Comparison of ENCODE assay signal across 1 cellular context in genomic region chr7:73971701-73972341, GRCh38.
TF ChIP-seq lines count a peak whose summit lies in the region.

No MANE protein-coding gene starts in this region.

TF ChIP-seq in GM23338, 12 proteins besides CTCF, POLR2A, EP300 and RAD21 (continued from another document):
- TF ChIP-seq JUNB (IDR thresholded peaks at IDR 0.05; ENCODE audit: unreplicated experiment) (no peak), ZNF114 (CRISPR knock-in tag; IDR thresholded peaks at IDR 0.05) (no peak), NANOG (IDR thresholded peaks at IDR 0.05; ENCODE audit: borderline replicate concordance) (no peak), EZH2 (IDR thresholded peaks at IDR 0.05; ENCODE audit: low read depth, unreplicated experiment) (no peak), ZNF331 (CRISPR knock-in tag; IDR thresholded peaks at IDR 0.05; ENCODE audit: low read depth) (no peak), POLR2AphosphoS5 (IDR thresholded peaks at IDR 0.05; ENCODE audit: low read depth) (no peak), EZH2phosphoT487 (IDR thresholded peaks at IDR 0.05; ENCODE audit: unreplicated experiment) (no peak)
- TF ChIP-seq, protein P1, sequence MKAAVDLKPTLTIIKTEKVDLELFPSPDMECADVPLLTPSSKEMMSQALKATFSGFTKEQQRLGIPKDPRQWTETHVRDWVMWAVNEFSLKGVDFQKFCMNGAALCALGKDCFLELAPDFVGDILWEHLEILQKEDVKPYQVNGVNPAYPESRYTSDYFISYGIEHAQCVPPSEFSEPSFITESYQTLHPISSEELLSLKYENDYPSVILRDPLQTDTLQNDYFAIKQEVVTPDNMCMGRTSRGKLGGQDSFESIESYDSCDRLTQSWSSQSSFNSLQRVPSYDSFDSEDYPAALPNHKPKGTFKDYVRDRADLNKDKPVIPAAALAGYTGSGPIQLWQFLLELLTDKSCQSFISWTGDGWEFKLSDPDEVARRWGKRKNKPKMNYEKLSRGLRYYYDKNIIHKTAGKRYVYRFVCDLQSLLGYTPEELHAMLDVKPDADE (IDR thresholded peaks at IDR 0.05): no peak
- TF ChIP-seq, protein P2, sequence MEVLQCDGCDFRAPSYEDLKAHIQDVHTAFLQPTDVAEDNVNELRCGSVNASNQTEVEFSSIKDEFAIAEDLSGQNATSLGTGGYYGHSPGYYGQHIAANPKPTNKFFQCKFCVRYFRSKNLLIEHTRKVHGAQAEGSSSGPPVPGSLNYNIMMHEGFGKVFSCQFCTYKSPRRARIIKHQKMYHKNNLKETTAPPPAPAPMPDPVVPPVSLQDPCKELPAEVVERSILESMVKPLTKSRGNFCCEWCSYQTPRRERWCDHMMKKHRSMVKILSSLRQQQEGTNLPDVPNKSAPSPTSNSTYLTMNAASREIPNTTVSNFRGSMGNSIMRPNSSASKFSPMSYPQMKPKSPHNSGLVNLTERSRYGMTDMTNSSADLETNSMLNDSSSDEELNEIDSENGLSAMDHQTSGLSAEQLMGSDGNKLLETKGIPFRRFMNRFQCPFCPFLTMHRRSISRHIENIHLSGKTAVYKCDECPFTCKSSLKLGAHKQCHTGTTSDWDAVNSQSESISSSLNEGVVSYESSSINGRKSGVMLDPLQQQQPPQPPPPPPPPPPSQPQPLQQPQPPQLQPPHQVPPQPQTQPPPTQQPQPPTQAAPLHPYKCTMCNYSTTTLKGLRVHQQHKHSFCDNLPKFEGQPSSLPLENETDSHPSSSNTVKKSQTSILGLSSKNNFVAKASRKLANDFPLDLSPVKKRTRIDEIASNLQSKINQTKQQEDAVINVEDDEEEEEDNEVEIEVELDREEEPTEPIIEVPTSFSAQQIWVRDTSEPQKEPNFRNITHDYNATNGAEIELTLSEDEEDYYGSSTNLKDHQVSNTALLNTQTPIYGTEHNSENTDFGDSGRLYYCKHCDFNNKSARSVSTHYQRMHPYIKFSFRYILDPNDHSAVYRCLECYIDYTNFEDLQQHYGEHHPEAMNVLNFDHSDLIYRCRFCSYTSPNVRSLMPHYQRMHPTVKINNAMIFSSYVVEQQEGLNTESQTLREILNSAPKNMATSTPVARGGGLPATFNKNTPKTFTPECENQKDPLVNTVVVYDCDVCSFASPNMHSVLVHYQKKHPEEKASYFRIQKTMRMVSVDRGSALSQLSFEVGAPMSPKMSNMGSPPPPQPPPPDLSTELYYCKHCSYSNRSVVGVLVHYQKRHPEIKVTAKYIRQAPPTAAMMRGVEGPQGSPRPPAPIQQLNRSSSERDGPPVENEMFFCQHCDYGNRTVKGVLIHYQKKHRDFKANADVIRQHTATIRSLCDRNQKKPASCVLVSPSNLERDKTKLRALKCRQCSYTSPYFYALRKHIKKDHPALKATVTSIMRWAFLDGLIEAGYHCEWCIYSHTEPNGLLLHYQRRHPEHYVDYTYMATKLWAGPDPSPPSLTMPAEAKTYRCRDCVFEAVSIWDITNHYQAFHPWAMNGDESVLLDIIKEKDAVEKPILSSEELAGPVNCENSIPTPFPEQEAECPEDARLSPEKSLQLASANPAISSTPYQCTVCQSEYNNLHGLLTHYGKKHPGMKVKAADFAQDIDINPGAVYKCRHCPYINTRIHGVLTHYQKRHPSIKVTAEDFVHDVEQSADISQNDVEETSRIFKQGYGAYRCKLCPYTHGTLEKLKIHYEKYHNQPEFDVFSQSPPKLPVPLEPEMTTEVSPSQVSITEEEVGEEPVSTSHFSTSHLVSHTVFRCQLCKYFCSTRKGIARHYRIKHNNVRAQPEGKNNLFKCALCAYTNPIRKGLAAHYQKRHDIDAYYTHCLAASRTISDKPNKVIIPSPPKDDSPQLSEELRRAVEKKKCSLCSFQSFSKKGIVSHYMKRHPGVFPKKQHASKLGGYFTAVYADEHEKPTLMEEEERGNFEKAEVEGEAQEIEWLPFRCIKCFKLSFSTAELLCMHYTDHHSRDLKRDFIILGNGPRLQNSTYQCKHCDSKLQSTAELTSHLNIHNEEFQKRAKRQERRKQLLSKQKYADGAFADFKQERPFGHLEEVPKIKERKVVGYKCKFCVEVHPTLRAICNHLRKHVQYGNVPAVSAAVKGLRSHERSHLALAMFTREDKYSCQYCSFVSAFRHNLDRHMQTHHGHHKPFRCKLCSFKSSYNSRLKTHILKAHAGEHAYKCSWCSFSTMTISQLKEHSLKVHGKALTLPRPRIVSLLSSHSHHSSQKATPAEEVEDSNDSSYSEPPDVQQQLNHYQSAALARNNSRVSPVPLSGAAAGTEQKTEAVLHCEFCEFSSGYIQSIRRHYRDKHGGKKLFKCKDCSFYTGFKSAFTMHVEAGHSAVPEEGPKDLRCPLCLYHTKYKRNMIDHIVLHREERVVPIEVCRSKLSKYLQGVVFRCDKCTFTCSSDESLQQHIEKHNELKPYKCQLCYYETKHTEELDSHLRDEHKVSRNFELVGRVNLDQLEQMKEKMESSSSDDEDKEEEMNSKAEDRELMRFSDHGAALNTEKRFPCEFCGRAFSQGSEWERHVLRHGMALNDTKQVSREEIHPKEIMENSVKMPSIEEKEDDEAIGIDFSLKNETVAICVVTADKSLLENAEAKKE (CRISPR knock-in tag; IDR thresholded peaks at IDR 0.05): no peak
